Comparison of ENCODE assay signal across 10 cellular contexts in the genomic region with DNA sequence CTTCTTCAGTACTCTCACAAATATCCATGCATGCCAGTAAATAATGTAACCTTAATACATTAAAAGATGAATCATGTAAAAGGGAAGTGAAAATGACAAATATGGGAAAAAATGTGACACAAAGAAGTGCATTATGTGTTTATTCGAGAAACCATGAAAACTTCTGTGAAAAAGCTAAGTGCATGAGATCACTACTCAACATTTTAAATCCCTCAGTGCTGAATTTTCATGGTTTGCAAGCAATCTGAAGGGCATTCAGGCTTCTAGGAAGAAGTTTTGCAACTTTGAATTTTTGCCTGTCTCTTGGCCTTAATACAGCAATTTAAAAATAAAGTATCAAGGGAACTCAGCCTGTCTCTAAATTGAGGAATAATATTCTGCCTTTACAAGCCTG.
A peak's percentile ranks its signal among the peaks of the same experiment; 100 is the strongest.
DNase-seq lines count a peak whose midpoint lies in the region; ATAC-seq and TF ChIP-seq lines count a peak whose summit lies in the region.
"Had no signal": no experiment of that assay in that cellular context is flagged by ENCODE, and none has a peak within 500 bp of the region (broad histone marks: within the 10 kb centered on the region; RNA-seq: fewer than 3 reads in every experiment).

No MANE protein-coding gene starts in this region.

- WGBS in prostate gland: 23% methylated on average over 1 of the region's 1 CpG

- ATAC-seq in HG02623 (IDR thresholded peaks at IDR 0.05; ENCODE audit: unreplicated experiment): no peak

- intact Hi-C loops in prostate gland (cut with DNase I): no loop called here

- no peaks in the 10 kb centered on the region for H3K36me3 ChIP-seq in Karpas-422 (ENCODE audit: insufficient read depth, low read length)
- H3K36me3 ChIP-seq in prostate gland: no peaks in the 10 kb centered on the region

- peak overlapping the region; percentile 84 for H3K27ac Mint-ChIP-seq in chondrocyte (ENCODE audit: unreplicated experiment)

- H3K27ac ChIP-seq in Karpas-422 (ENCODE audit: low read length) (no peak overlapping the region), prostate gland (no peak overlapping the region)

- peaks cover 2% of the 10 kb centered on the region for H3K36me3 Mint-ChIP-seq in chondrocyte (ENCODE audit: low read depth)

- H2AFZ ChIP-seq in Karpas-422 (ENCODE audit: low read length): peak overlapping the region; percentile 84

- H3K4me3 Mint-ChIP-seq in chondrocyte (ENCODE audit: unreplicated experiment): peak overlapping the region; percentile 11

- DNase-seq in AG20443 (ENCODE audit: low spot score) (peak; percentile 53), Karpas-422 (peak; percentile 49), chondrocyte (ENCODE audit: low spot score) (no peak), lung microvascular endothelial cell (ENCODE audit: low read depth in 2 of 2) (peak; percentile 67 to 87), NCI-H2081 (lab: John Stamatoyannopoulos, UW) (no peak), prostate gland (ENCODE audit: low spot score) (no peak), nucleus accumbens (lab: John Stamatoyannopoulos, UW) (no peak)
- DNase-seq: NCI-H2081 treated with DMSO at 0.1 percent for 48 hours, T-helper 2 cell had no signal

- no peak for TF ChIP-seq POLR2A in prostate gland (IDR thresholded peaks at IDR 0.05)

- H3K9me3 ChIP-seq in Karpas-422 (ENCODE audit: low read length) (no peaks in the 10 kb centered on the region), prostate gland (no peaks in the 10 kb centered on the region)

- H3K4me1 Mint-ChIP-seq in chondrocyte (ENCODE audit: low read depth): peaks cover 23% of the 10 kb centered on the region

- H3K27me3 Mint-ChIP-seq in chondrocyte (ENCODE audit: low read depth): no peaks in the 10 kb centered on the region

- H4K20me1 ChIP-seq in Karpas-422 (ENCODE audit: insufficient read depth, low read depth, low read length): no peaks in the 10 kb centered on the region

- peaks cover 13% of the 10 kb centered on the region for H3K4me1 ChIP-seq in Karpas-422 (ENCODE audit: low read length)
- H3K4me1 ChIP-seq in prostate gland (replicated peaks): no peaks in the 10 kb centered on the region

- H3K9ac ChIP-seq in Karpas-422 (ENCODE audit: low read length): 0 out of 2 replicates have a peak overlapping the region, but pooled peaks have one; percentile 5

- peaks cover 4% of the 10 kb centered on the region for H3K9me3 Mint-ChIP-seq in chondrocyte (ENCODE audit: low read depth)

- H3K4me3 ChIP-seq in Karpas-422 (ENCODE audit: low read length) (peak overlapping the region; percentile 11; the same call in 1 of the 2 replicates), prostate gland (no peak overlapping the region)

- H3K27me3 ChIP-seq in Karpas-422 (ENCODE audit: low read length) (no peaks in the 10 kb centered on the region), prostate gland (replicated peaks; ENCODE audit: insufficient read depth) (no peaks in the 10 kb centered on the region)

- H3K9me2 ChIP-seq in Karpas-422 (replicated peaks; ENCODE audit: insufficient read depth, low read length): no peaks in the 10 kb centered on the region

- TF ChIP-seq CTCF in chondrocyte (IDR thresholded peaks at IDR 0.05): no peak
- TF ChIP-seq CTCF in prostate gland (IDR thresholded peaks at IDR 0.05): no peak

- H3K79me2 ChIP-seq in Karpas-422 (ENCODE audit: low read length): no peaks in the 10 kb centered on the region

- peak overlapping the region; percentile 49 for H3K4me2 ChIP-seq in Karpas-422 (ENCODE audit: low read depth, low read length, poor library complexity, severe bottlenecking)

Comparison
In these comparisons a context has a peak if more than half of its experiments do, and no peak if none do; other contexts are left out.
1. DNase-seq: peak in AG20443 (single experiment), Karpas-422 (single experiment) and lung microvascular endothelial cell (2 of 2); none in chondrocyte (single experiment), NCI-H2081 (0 of 2), prostate gland (single experiment) and nucleus accumbens (0 of 56).